10 cellular contexts compared by ENCODE assay signal in genomic region chr1:156848461-156849150, GRCh38. TPM values are rescaled to one million over a fixed set of nuclear protein-coding genes. Genes with fewer than 3 reads are reported as not detected.
DNase-seq lines count a peak whose midpoint lies in the region; ATAC-seq and TF ChIP-seq lines count a peak whose summit lies in the region.
"Had no signal": no experiment of that assay in that cellular context is flagged by ENCODE, and none has a peak within 500 bp of the region (broad histone marks: within the 10 kb centered on the region; RNA-seq: fewer than 3 reads in every experiment).

No MANE protein-coding gene starts in this region.

- H3K36me3 ChIP-seq in Peyer's patch, result no peaks in the 10 kb centered on the region
- H3K36me3 ChIP-seq: tibial artery had no signal

- no peak for ATAC-seq in GM18517 (IDR thresholded peaks at IDR 0.05; ENCODE audit: unreplicated experiment)

- H3K4me3 ChIP-seq in Peyer's patch, result no peak overlapping the region
- peak overlapping the region; percentile 25; the same call in 1 of the 2 replicates for H3K4me3 ChIP-seq in iPS-18c (ENCODE audit: insufficient read depth, low read depth, low read length)
- H3K4me3 ChIP-seq: tibial artery had no signal

- no peak for TF ChIP-seq POLR2A in Peyer's patch (IDR thresholded peaks at IDR 0.05)

- no peak overlapping the region for H3K27ac ChIP-seq in Peyer's patch
- H3K27ac ChIP-seq: tibial artery had no signal

- DNase-seq in Peyer's patch, result peak; percentile 69 to 92 (median 71)
- peak; percentile 67 for DNase-seq in activated T-helper 1 cell treated with Interleukin-2 at 50 U/mL for 16 hours (ENCODE audit: low read depth)
- peak; percentile 36 for DNase-seq in stimulated activated CD8-positive, alpha-beta memory T cell treated with anti-CD3 and anti-CD28 coated beads, Interleukin-12 subunit alpha, Interleukin-12 subunit beta, amount 100 ng/mL, for 1 hour (ENCODE audit: low read depth)
- DNase-seq in occipital lobe (lab: John Stamatoyannopoulos, UW), result no peak
- no peak for DNase-seq in GM19240 (ENCODE audit: insufficient read length, low spot score)
- no peak for DNase-seq in SIG-M5 (lab: John Stamatoyannopoulos, UW)
- DNase-seq: tibial artery had no signal

- peaks cover 0 to 16% (median 1%) of the 10 kb centered on the region in 4 donors for H3K4me1 ChIP-seq in Peyer's patch

- H3K27me3 ChIP-seq in Peyer's patch, result peaks cover 0 to 14% of the 10 kb centered on the region in 2 donors

- H3K9me3 ChIP-seq in Peyer's patch, result no peaks in the 10 kb centered on the region
- no peaks in the 10 kb centered on the region for H3K9me3 ChIP-seq in iPS-18c (ENCODE audit: control insufficient read depth, insufficient read depth, low read length)
- H3K9me3 ChIP-seq: tibial artery had no signal

- no peak for TF ChIP-seq CTCF in Peyer's patch (IDR thresholded peaks at IDR 0.05)

RNA-seq across cellular contexts. Expression of gene INSRR, which starts 10.3 kb away (rescaled TPM):
- total RNA-seq in Peyer's patch (not detected), occipital lobe (0.31 TPM)
- total RNA-seq: liver had no signal

RNA-seq across cellular contexts. Expression of gene NTRK1, which starts 12.1 kb away (rescaled TPM):
- total RNA-seq in Peyer's patch (under 1 TPM in 1 of 4 donors, not detected in 3; 0.57 TPM), occipital lobe (not detected)

RNA-seq across cellular contexts. Expression of gene SH2D2A, which starts 32.0 kb away (rescaled TPM):
- total RNA-seq in Peyer's patch (10 to 100 TPM in 1 of 4 donors, 1 to 10 TPM in 2, not detected in 1; 2.7 to 13.5 (median 6.5) TPM), occipital lobe (not detected)

RNA-seq across cellular contexts. Expression of gene PEAR1, which starts 44.9 kb away (rescaled TPM):
- total RNA-seq in Peyer's patch, result 10 to 100 TPM in 1 of 4 donors, 1 to 10 TPM in 3; 4.9 to 17.3 (median 7.0) TPM
- 0.31 TPM for total RNA-seq in occipital lobe

Comparison
In these comparisons a context has a peak if more than half of its experiments do, and no peak if none do; other contexts are left out.
1. DNase-seq: peak in Peyer's patch (3 of 3), activated T-helper 1 cell treated with Interleukin-2 at 50 U/mL for 16 hours (single experiment) and stimulated activated CD8-positive, alpha-beta memory T cell treated with anti-CD3 and anti-CD28 coated beads, Interleukin-12 subunit alpha, Interleukin-12 subunit beta, amount 100 ng/mL, for 1 hour (single experiment); none in occipital lobe (single experiment), GM19240 (single experiment) and SIG-M5 (single experiment).